ENCODE assay signal across 33 cellular contexts in genomic region chr6:165447141-165447540, GRCh38.
"Had no signal": no experiment of that assay in that cellular context is flagged by ENCODE, and none has a peak within 500 bp of the region (broad histone marks: within the 10 kb centered on the region; RNA-seq: fewer than 3 reads in every experiment).

No MANE protein-coding gene starts in this region.

- H3K4me1 Mint-ChIP-seq: activated B cell treated with CpG ODN at 0.5 μM for 24 hours; activated CD8-positive, alpha-beta memory T cell treated with anti-CD3 and anti-CD28 coated beads, Interleukin-2, amount 10 ng/mL, durations not matched to agents 7 days and 5 days; activated naive CD4-positive, alpha-beta T cell treated with anti-CD3 and anti-CD28 coated beads, Interleukin-2, amount 50 U/mL, for 24 hours; activated naive CD8-positive, alpha-beta T cell treated with anti-CD3 and anti-CD28 coated beads for 36 hours; activated naive CD8-positive, alpha-beta T cell treated with anti-CD3 and anti-CD28 coated beads, Interleukin-2, amount 50 U/mL, for 24 hours; brain; central memory CD8-positive, alpha-beta T cell had no signal

- H3K4me1 ChIP-seq: adrenal gland, breast epithelium, colonic mucosa had no signal

- DNase-seq: activated B cell treated with CpG ODN at 0.5 μM for 24 hours; activated CD4-positive, alpha-beta T cell treated with anti-CD3 and anti-CD28 coated beads for 48 hours; activated CD4-positive, alpha-beta T cell treated with anti-CD3 and anti-CD28 coated beads, Interleukin-2, amount 50 U/mL, for 1 hour; activated CD4-positive, alpha-beta T cell treated with anti-CD3 and anti-CD28 coated beads, Interleukin-2, amount 50 U/mL, for 48 hours; activated CD8-positive, alpha-beta memory T cell treated with anti-CD3 and anti-CD28 coated beads, Interleukin-2, amount 10 ng/mL, durations not matched to agents 7 days and 5 days; activated CD8-positive, alpha-beta memory T cell treated with anti-CD3 and anti-CD28 coated beads, Interleukin-2, amount 50 U/mL, for 4 hours; activated CD8-positive, alpha-beta T cell treated with anti-CD3 and anti-CD28 coated beads, Interleukin-2, amount 10 ng/mL, durations not matched to agents 7 days and 5 days; activated effector memory CD4-positive, alpha-beta T cell treated with anti-CD3 and anti-CD28 coated beads, Interleukin-2, amount 50 U/mL, for 16 hours; activated naive CD4-positive, alpha-beta T cell treated with anti-CD3 and anti-CD28 coated beads for 36 hours; activated naive CD8-positive, alpha-beta T cell treated with anti-CD3 and anti-CD28 coated beads for 36 hours; activated naive CD8-positive, alpha-beta T cell treated with anti-CD3 and anti-CD28 coated beads, Interleukin-2, amount 50 U/mL, for 24 hours; activated T-cell treated with anti-CD3 and anti-CD28 coated beads, Interleukin-2, amount 50 U/mL, for 1 hour; activated T-cell treated with anti-CD3 and anti-CD28 coated beads, Interleukin-2, amount 50 U/mL, for 48 hours; adrenal gland; amygdala; aorta; colonic mucosa; effector CD8-positive, alpha-beta T cell; foreskin fibroblast; head of caudate nucleus; hippocampal formation; T-helper 2 cell had no signal

- H3K36me3 Mint-ChIP-seq: activated CD8-positive, alpha-beta memory T cell treated with anti-CD3 and anti-CD28 coated beads, Interleukin-2, amount 10 ng/mL, durations not matched to agents 7 days and 5 days; activated naive CD4-positive, alpha-beta T cell treated with anti-CD3 and anti-CD28 coated beads, Interleukin-2, amount 50 U/mL, for 24 hours; activated naive CD8-positive, alpha-beta T cell treated with anti-CD3 and anti-CD28 coated beads for 36 hours had no signal

- H3K36me3 ChIP-seq: adrenal gland, breast epithelium, cardiac muscle cell, colonic mucosa had no signal

- H3K27me3 ChIP-seq: adrenal gland, breast epithelium, cardiac muscle cell, colonic mucosa had no signal

- H3K4me3 ChIP-seq: adrenal gland, breast epithelium, cardiac muscle cell, colonic mucosa had no signal

- H3K27me3 Mint-ChIP-seq: activated B cell treated with CpG ODN at 0.5 μM for 24 hours; activated CD8-positive, alpha-beta memory T cell treated with anti-CD3 and anti-CD28 coated beads, Interleukin-2, amount 10 ng/mL, durations not matched to agents 7 days and 5 days; activated naive CD4-positive, alpha-beta T cell treated with anti-CD3 and anti-CD28 coated beads, Interleukin-2, amount 50 U/mL, for 24 hours; activated naive CD8-positive, alpha-beta T cell treated with anti-CD3 and anti-CD28 coated beads for 36 hours; activated naive CD8-positive, alpha-beta T cell treated with anti-CD3 and anti-CD28 coated beads, Interleukin-2, amount 50 U/mL, for 24 hours; brain; central memory CD8-positive, alpha-beta T cell had no signal

- H3K27ac ChIP-seq: adrenal gland, breast epithelium, cardiac muscle cell, colonic mucosa, epithelial cell of prostate, VCaP had no signal

- ATAC-seq: activated CD4-positive, CD25-positive, alpha-beta regulatory T cell treated with anti-CD3 and anti-CD28 coated beads, Interleukin-2, amount 50 U/mL, for 24 hours; activated CD8-positive, alpha-beta memory T cell treated with anti-CD3 and anti-CD28 coated beads, Interleukin-2, amount 10 ng/mL, durations not matched to agents 7 days and 5 days; activated CD8-positive, alpha-beta T cell treated with anti-CD3 and anti-CD28 coated beads, Interleukin-2, amount 10 ng/mL, durations not matched to agents 7 days and 5 days; activated naive CD8-positive, alpha-beta T cell treated with anti-CD3 and anti-CD28 coated beads, Interleukin-2, amount 50 U/mL, for 24 hours; esophagus mucosa had no signal

- H3K9me3 Mint-ChIP-seq: activated naive CD4-positive, alpha-beta T cell treated with anti-CD3 and anti-CD28 coated beads for 36 hours; activated naive CD4-positive, alpha-beta T cell treated with anti-CD3 and anti-CD28 coated beads, Interleukin-2, amount 50 U/mL, for 24 hours; activated naive CD8-positive, alpha-beta T cell treated with anti-CD3 and anti-CD28 coated beads for 36 hours; activated naive CD8-positive, alpha-beta T cell treated with anti-CD3 and anti-CD28 coated beads, Interleukin-2, amount 50 U/mL, for 24 hours; activated T-helper 1 cell treated with anti-CD3 and anti-CD28 coated beads, Interleukin-12 subunit alpha, Interleukin-12 subunit beta, Interleukin-2, Interleukin-4 antibody, amounts not matched to agents 30 ng/mL and 10 ng/mL and 1 ng/mL, durations not matched to agents 14 hours and 24 hours and 36 hours; activated T-helper 2 cell treated with anti-CD3 and anti-CD28 coated beads, Interferon-gamma antibody, Interleukin-2, Interleukin-4, amounts not matched to agents 10 μg/mL and 5 μg/mL and 100 μg/mL, durations not matched to agents 14 hours and 24 hours and 36 hours had no signal

- H3K27ac Mint-ChIP-seq: activated B cell treated with CpG ODN at 0.5 μM for 24 hours; activated CD8-positive, alpha-beta memory T cell treated with anti-CD3 and anti-CD28 coated beads, Interleukin-2, amount 10 ng/mL, durations not matched to agents 7 days and 5 days; activated CD8-positive, alpha-beta T cell treated with anti-CD3 and anti-CD28 coated beads, Interleukin-2, amount 10 ng/mL, durations not matched to agents 7 days and 5 days; activated naive CD4-positive, alpha-beta T cell treated with anti-CD3 and anti-CD28 coated beads for 36 hours; activated naive CD4-positive, alpha-beta T cell treated with anti-CD3 and anti-CD28 coated beads, Interleukin-2, amount 50 U/mL, for 24 hours; activated naive CD8-positive, alpha-beta T cell treated with anti-CD3 and anti-CD28 coated beads for 36 hours; activated naive CD8-positive, alpha-beta T cell treated with anti-CD3 and anti-CD28 coated beads, Interleukin-2, amount 50 U/mL, for 24 hours; activated T-helper 1 cell treated with anti-CD3 and anti-CD28 coated beads, Interleukin-12 subunit alpha, Interleukin-12 subunit beta, Interleukin-2, Interleukin-4 antibody, amounts not matched to agents 30 ng/mL and 10 ng/mL and 1 ng/mL, durations not matched to agents 14 hours and 24 hours and 36 hours; activated T-helper 2 cell treated with anti-CD3 and anti-CD28 coated beads, Interferon-gamma antibody, Interleukin-2, Interleukin-4, amounts not matched to agents 10 μg/mL and 5 μg/mL and 100 μg/mL, durations not matched to agents 14 hours and 24 hours and 36 hours; brain had no signal

- H3K4me3 Mint-ChIP-seq: activated B cell treated with CpG ODN at 0.5 μM for 24 hours; activated CD8-positive, alpha-beta memory T cell treated with anti-CD3 and anti-CD28 coated beads, Interleukin-2, amount 10 ng/mL, durations not matched to agents 7 days and 5 days; activated CD8-positive, alpha-beta T cell treated with anti-CD3 and anti-CD28 coated beads, Interleukin-2, amount 10 ng/mL, durations not matched to agents 7 days and 5 days; activated naive CD4-positive, alpha-beta T cell treated with anti-CD3 and anti-CD28 coated beads for 36 hours; activated naive CD4-positive, alpha-beta T cell treated with anti-CD3 and anti-CD28 coated beads, Interleukin-2, amount 50 U/mL, for 24 hours; activated naive CD8-positive, alpha-beta T cell treated with anti-CD3 and anti-CD28 coated beads for 36 hours; activated naive CD8-positive, alpha-beta T cell treated with anti-CD3 and anti-CD28 coated beads, Interleukin-2, amount 50 U/mL, for 24 hours; activated T-helper 1 cell treated with anti-CD3 and anti-CD28 coated beads, Interleukin-12 subunit alpha, Interleukin-12 subunit beta, Interleukin-2, Interleukin-4 antibody, amounts not matched to agents 30 ng/mL and 10 ng/mL and 1 ng/mL, durations not matched to agents 14 hours and 24 hours and 36 hours; brain; central memory CD8-positive, alpha-beta T cell had no signal
